Comparison of ENCODE assay signal across 25 cellular contexts in the genomic region with DNA sequence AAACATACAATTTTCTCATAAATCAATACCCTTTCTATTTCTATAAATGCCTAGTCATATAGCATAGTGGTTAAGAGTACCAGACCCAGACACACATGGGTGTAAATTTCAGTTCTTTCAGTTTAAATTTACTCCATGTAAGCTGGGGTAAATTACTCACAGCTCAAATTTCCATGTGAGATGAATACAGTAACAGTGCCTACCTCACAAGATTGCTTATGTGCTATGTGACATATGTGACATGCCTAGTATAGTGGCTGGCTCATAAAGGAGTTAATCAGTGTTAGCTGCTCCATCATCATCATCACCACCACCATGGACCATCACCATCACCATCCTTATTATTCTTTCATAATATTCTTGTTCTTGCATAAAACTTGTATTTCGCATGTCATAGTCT.
"Had no signal": no experiment of that assay in that cellular context is flagged by ENCODE, and none has a peak within 500 bp of the region (broad histone marks: within the 10 kb centered on the region; RNA-seq: fewer than 3 reads in every experiment).

No MANE protein-coding gene starts in this region.

- H3K4me3 Mint-ChIP-seq: activated CD4-positive, alpha-beta memory T cell treated with anti-CD3 and anti-CD28 coated beads for 36 hours; activated CD8-positive, alpha-beta memory T cell treated with anti-CD3 and anti-CD28 coated beads, Interleukin-2, amount 10 ng/mL, durations not matched to agents 7 days and 5 days; activated naive CD4-positive, alpha-beta T cell treated with anti-CD3 and anti-CD28 coated beads for 36 hours; T-cell had no signal

- H3K27ac ChIP-seq: adrenal gland, ascending aorta, brain microvascular endothelial cell, foreskin keratinocyte, lower lobe of right lung, upper lobe of left lung had no signal

- H3K36me3 ChIP-seq: adrenal gland, ascending aorta, brain microvascular endothelial cell, lower lobe of right lung, upper lobe of left lung had no signal

- H3K9me3 Mint-ChIP-seq: activated CD4-positive, alpha-beta memory T cell treated with anti-CD3 and anti-CD28 coated beads for 36 hours; activated naive CD4-positive, alpha-beta T cell treated with anti-CD3 and anti-CD28 coated beads for 36 hours; T-cell had no signal

- H3K4me1 Mint-ChIP-seq: T-cell had no signal

- DNase-seq: activated CD4-positive, alpha-beta memory T cell treated with anti-CD3 and anti-CD28 coated beads for 36 hours; activated CD4-positive, alpha-beta T cell treated with anti-CD3 and anti-CD28 coated beads for 48 hours; activated CD8-positive, alpha-beta memory T cell treated with anti-CD3 and anti-CD28 coated beads, Interleukin-2, amount 10 ng/mL, durations not matched to agents 7 days and 5 days; activated effector memory CD4-positive, alpha-beta T cell treated with Interleukin-2 at 50 U/mL for 16 hours; activated naive CD4-positive, alpha-beta T cell treated with anti-CD3 and anti-CD28 coated beads for 36 hours; activated T-cell treated with anti-CD3 and anti-CD28 coated beads for 4 hours; adrenal gland; brain microvascular endothelial cell; central memory CD4-positive, alpha-beta T cell; effector memory CD4-positive, alpha-beta T cell; foreskin keratinocyte; kidney; lower lobe of right lung; mesendoderm; mucosa of descending colon; occipital lobe; small intestine; stimulated activated CD4-positive, alpha-beta T cell treated with anti-CD3 and anti-CD28 coated beads, Interleukin-2, amount 100 ng/mL, for 24 hours; stimulated activated naive CD4-positive, alpha-beta T cell; T-cell; upper lobe of left lung had no signal

- H3K27me3 ChIP-seq: adrenal gland, ascending aorta, brain microvascular endothelial cell, foreskin keratinocyte, upper lobe of left lung had no signal

- H3K27ac Mint-ChIP-seq: activated CD4-positive, alpha-beta memory T cell treated with anti-CD3 and anti-CD28 coated beads for 36 hours; activated CD8-positive, alpha-beta memory T cell treated with anti-CD3 and anti-CD28 coated beads, Interleukin-2, amount 10 ng/mL, durations not matched to agents 7 days and 5 days; activated naive CD4-positive, alpha-beta T cell treated with anti-CD3 and anti-CD28 coated beads for 36 hours; T-cell had no signal

- ATAC-seq: activated CD8-positive, alpha-beta memory T cell treated with anti-CD3 and anti-CD28 coated beads, Interleukin-2, amount 10 ng/mL, durations not matched to agents 7 days and 5 days; foreskin keratinocyte; lower lobe of right lung; mucosa of descending colon; sciatic nerve; T-cell had no signal

- FAIRE-seq: colon, kidney, small intestine, TTC549 had no signal

- H3K9me3 ChIP-seq: adrenal gland, ascending aorta, lower lobe of right lung, mucosa of descending colon, upper lobe of left lung had no signal

- H3K27me3 Mint-ChIP-seq: activated CD4-positive, alpha-beta memory T cell treated with anti-CD3 and anti-CD28 coated beads for 36 hours; activated CD8-positive, alpha-beta memory T cell treated with anti-CD3 and anti-CD28 coated beads, Interleukin-2, amount 10 ng/mL, durations not matched to agents 7 days and 5 days; T-cell had no signal

- H3K4me3 ChIP-seq: adrenal gland, ascending aorta, lower lobe of right lung, mucosa of descending colon, upper lobe of left lung had no signal

- H3K4me1 ChIP-seq: adrenal gland, ascending aorta, foreskin keratinocyte, lower lobe of right lung had no signal
